13 cellular contexts compared by ENCODE assay signal in the genomic region with DNA sequence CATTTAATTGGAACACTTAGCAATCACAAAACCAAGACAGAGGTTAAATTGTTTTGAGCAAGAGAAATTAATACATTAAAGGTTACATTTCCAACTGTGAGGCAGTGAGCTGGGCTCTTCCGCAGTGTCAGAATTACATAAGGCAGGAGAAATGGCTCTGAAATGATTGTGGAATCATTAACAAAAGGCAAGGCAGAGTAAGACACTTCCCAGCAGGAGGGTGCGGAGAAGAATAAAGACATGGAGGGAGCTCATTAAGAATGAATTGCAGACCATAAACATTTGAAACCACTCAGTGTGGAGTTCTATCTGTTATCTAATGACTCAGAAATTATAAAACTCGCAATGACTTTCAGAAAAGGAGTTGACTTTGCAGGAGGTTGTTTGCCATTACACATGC.
DNase-seq lines count a peak whose midpoint lies in the region; ATAC-seq, FAIRE-seq and TF ChIP-seq lines count a peak whose summit lies in the region.
"Had no signal": no experiment of that assay in that cellular context is flagged by ENCODE, and none has a peak within 500 bp of the region (broad histone marks: within the 10 kb centered on the region; RNA-seq: fewer than 3 reads in every experiment).

No MANE protein-coding gene starts in this region.

- ATAC-seq in GM19035 (IDR thresholded peaks at IDR 0.05; ENCODE audit: unreplicated experiment), result no peak
- ATAC-seq: left lung had no signal

- TF ChIP-seq CTCF in transverse colon (IDR thresholded peaks at IDR 0.05), result no peak

- H3K4me3 ChIP-seq in iPS DF 6.9 (ENCODE audit: low read length) (no peak overlapping the region), transverse colon (no peak overlapping the region)
- H3K4me3 ChIP-seq: BLaER1, left lung, SK-N-MC had no signal

- H3K36me3 ChIP-seq in iPS DF 6.9 (ENCODE audit: control insufficient read depth, insufficient read depth, low read length), result no peaks in the 10 kb centered on the region
- H3K36me3 ChIP-seq in transverse colon, result no peaks in the 10 kb centered on the region
- H3K36me3 ChIP-seq: BLaER1, left lung had no signal

- H3K4me1 ChIP-seq in iPS DF 6.9 (ENCODE audit: control insufficient read depth, insufficient read depth, low read length) (peaks cover 1% of the 10 kb centered on the region; the same call in 1 of the 2 replicates), transverse colon (peaks cover 0 to 9% (median 0%) of the 10 kb centered on the region in 4 donors)
- H3K4me1 ChIP-seq: BLaER1, left lung, parathyroid adenoma had no signal

- H3K27ac ChIP-seq in iPS DF 6.9 (ENCODE audit: low read length) (no peak overlapping the region), transverse colon (peak overlapping the region; percentile 49 to 76 (median 59))
- H3K27ac ChIP-seq: BLaER1, left lung, parathyroid adenoma, SK-N-MC had no signal

- in situ Hi-C loops in transverse colon (cut with MboI; ENCODE audit: low pct_ligation_motif_present in 1 of 4, low pct_unique_long_range_greater_than_20kb in 1 of 4, low sequenced_read_pairs in 3 of 4), result no loop called here
- in situ Hi-C loops in G401 (cut with HindIII; ENCODE audit: low sequenced_read_pairs), result no loop called here

- H3K27me3 ChIP-seq in iPS DF 6.9 (ENCODE audit: control insufficient read depth, insufficient read depth, low read length), result no peaks in the 10 kb centered on the region
- no peaks in the 10 kb centered on the region for H3K27me3 ChIP-seq in transverse colon
- H3K27me3 ChIP-seq: BLaER1 had no signal

- TF ChIP-seq EP300 in transverse colon (IDR thresholded peaks at IDR 0.05; ENCODE audit: low read depth), result no peak

- H3K9me3 ChIP-seq in iPS DF 6.9 (ENCODE audit: control insufficient read depth, insufficient read depth, low read length), result peaks cover 3% of the 10 kb centered on the region; the same call in 1 of the 2 replicates
- H3K9me3 ChIP-seq in transverse colon, result peaks cover 11 to 15% of the 10 kb centered on the region in 2 donors

- no peak for TF ChIP-seq POLR2A in transverse colon (IDR thresholded peaks at IDR 0.05)

- no peak for FAIRE-seq in RCC 7860 (lab: Jason Lieb, UNC)

- peak; percentile 58 for DNase-seq in LoVo (ENCODE audit: low spot score)
- DNase-seq in RCC 7860 (ENCODE audit: low spot score), result peak; percentile 63
- peak; percentile 43 for DNase-seq in iPS DF 6.9 (ENCODE audit: low read depth, low spot score)
- DNase-seq in transverse colon, result peak; percentile 29
- DNase-seq in G401 (ENCODE audit: low spot score), result no peak
- no peak for DNase-seq in NCI-H1105 treated with DMSO at 0.1 percent for 48 hours (lab: John Stamatoyannopoulos, UW)
- DNase-seq: DMS153; effector CD8-positive, alpha-beta T cell; left lung had no signal

- intact Hi-C loops in transverse colon (cut with DNase I; ENCODE audit: low total_unique reads), result no loop called here

- WGBS in iPS DF 6.9 (ENCODE audit: insufficient coverage, insufficient read length), result no CpG with 5 or more reads among the region's 3 CpGs
- WGBS in transverse colon (ENCODE audit: low coverage in 1 of 2), 2 donors, result 55 to 59% methylated on average over 3 of the region's 3 CpGs

Comparison
In these comparisons a context has a peak if more than half of its experiments do, and no peak if none do; other contexts are left out.
1. DNase-seq: peak in LoVo (single experiment), RCC 7860 (single experiment), iPS DF 6.9 (single experiment) and transverse colon (single experiment); none in G401 (single experiment) and NCI-H1105 treated with DMSO at 0.1 percent for 48 hours (single experiment).